In the genomic region with DNA sequence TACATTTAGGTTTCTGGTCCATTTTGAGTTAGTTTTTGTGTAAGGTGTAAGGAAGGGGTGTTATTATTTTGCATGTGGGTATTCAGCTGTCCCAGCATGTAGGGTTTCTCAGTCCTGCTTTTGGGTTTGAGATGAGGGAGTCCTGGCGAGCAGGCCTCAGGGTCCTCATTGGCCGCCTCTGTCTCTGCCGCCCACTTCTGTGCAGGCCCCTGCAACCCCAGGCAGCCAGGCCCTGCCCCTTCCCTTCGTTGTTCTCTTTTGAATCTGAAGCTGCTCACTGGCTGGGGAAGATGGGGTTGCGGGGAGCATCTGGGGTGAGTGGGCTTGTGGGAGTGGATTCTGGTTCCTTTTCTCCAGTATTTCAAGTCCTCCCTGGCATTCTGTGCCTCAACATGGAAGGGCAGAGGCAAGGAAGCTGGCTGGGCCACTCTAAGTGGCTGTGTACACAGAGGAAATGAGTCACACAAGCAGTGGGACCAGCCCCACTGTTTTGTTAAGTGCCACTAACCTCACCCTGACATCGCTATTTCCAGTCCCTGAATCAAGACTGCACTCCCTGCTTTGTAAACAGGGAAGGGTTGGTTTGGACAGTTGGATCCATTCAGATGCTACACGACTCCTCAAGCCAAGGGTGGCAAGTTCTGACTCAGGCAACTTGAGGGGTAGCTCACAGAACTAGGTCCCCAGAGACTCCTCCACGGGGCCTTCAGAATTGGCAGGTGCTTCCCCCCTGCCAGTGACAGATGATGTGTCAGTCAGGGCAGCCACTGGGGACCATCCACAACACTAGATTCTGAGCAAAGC, we compare ENCODE assay signal across 8 cellular contexts. TPM values are rescaled to one million over a fixed set of nuclear protein-coding genes. Genes with fewer than 3 reads are reported as not detected.
DNase-seq lines count a peak whose midpoint lies in the region; ATAC-seq, FAIRE-seq and TF ChIP-seq lines count a peak whose summit lies in the region.
"Not testable (repeated sequence)": the region's sequence is repeated elsewhere in the genome, so short reads cannot be mapped to it uniquely, and the experiment has no call there.

No MANE protein-coding gene starts in this region.

- intact Hi-C loops in heart left ventricle (cut with DNase I), result not testable (repeated sequence)

- not testable (repeated sequence) for H3K9me3 ChIP-seq in Peyer's patch; heart left ventricle; small intestine (ENCODE audit: control insufficient read depth, low read depth)

- not testable (repeated sequence) for TF ChIP-seq POLR2A in Peyer's patch (IDR thresholded peaks at IDR 0.05); heart left ventricle (IDR thresholded peaks at IDR 0.05)

- FAIRE-seq in small intestine (lab: Jason Lieb, UNC), result not testable (repeated sequence)

- ATAC-seq in GM18907 (IDR thresholded peaks at IDR 0.05; ENCODE audit: unreplicated experiment), result peak; percentile 86
- ATAC-seq in HG02798 (IDR thresholded peaks at IDR 0.05; ENCODE audit: poor library complexity, unreplicated experiment), result peak; percentile 87
- peak; percentile 32 to 83 (median 78) for ATAC-seq in heart left ventricle

- H3K27ac ChIP-seq in Peyer's patch (peak overlapping the region in 2 of 4 donors; percentile 45 to 55), heart left ventricle (peak overlapping the region in 1 of 12 donors; percentile 14), small intestine (ENCODE audit: low read depth in 1 of 2, low read length in 1 of 2) (peak overlapping the region in 1 of 2 donors; percentile 39)

- peak; percentile 47 for DNase-seq in AG20443 (ENCODE audit: low spot score)
- peak; percentile 44 to 48 for DNase-seq in Kasumi-1 (lab: John Stamatoyannopoulos, UW)
- DNase-seq in Peyer's patch, result peak in 2 of 3 donors; percentile 57 to 72
- peak; percentile 27 for DNase-seq in activated gamma-delta T cell treated with Interleukin-2 at 50 U/mL for 16 hours
- not testable (repeated sequence) for DNase-seq in heart left ventricle
- DNase-seq in small intestine, result peak; percentile 33

- not testable (repeated sequence) for H3K4me3 ChIP-seq in Peyer's patch; heart left ventricle; small intestine (ENCODE audit: low read depth in 1 of 2, low read length in 2 of 2)

- WGBS in heart left ventricle, 4 donors, result 45 to 76% (median 68%) methylated on average over 3 to 8 of the region's 8 CpGs
- 53 to 80% (median 71%) methylated on average over 5 to 8 of the region's 8 CpGs for WGBS in small intestine, 3 donors

- H3K36me3 ChIP-seq in Peyer's patch; small intestine (ENCODE audit: control insufficient read depth in 2 of 2, insufficient read depth in 2 of 2, low read length in 2 of 2): not testable (repeated sequence)
- peaks cover 0 to 26% (median 9%) of the 10 kb centered on the region in 9 donors for H3K36me3 ChIP-seq in heart left ventricle

- TF ChIP-seq CTCF in Peyer's patch (IDR thresholded peaks at IDR 0.05); heart left ventricle (IDR thresholded peaks at IDR 0.05): not testable (repeated sequence)

- H3K27me3 ChIP-seq in Peyer's patch; heart left ventricle; small intestine (ENCODE audit: control insufficient read depth in 2 of 2, insufficient read depth in 2 of 2, low read length in 2 of 2): not testable (repeated sequence)

- not testable (repeated sequence) for H3K4me1 ChIP-seq in Peyer's patch; heart left ventricle; small intestine (ENCODE audit: control insufficient read depth in 2 of 2, insufficient read depth in 1 of 2, low read depth in 1 of 2, low read length in 1 of 2)

RNA-seq across cellular contexts. Expression of gene PLEKHM1, which starts 28.8 kb away (rescaled TPM):
- total RNA-seq in Peyer's patch (100 to 1,000 TPM in 1 of 4 donors, 10 to 100 TPM in 3; 45.4 to 130 (median 71.7) TPM), heart left ventricle (10 to 100 TPM; 16.9 to 48.0 (median 30.9) TPM)
- polyA plus RNA-seq in heart left ventricle (10 to 100 TPM; 11.1 to 19.0 TPM), small intestine (10 to 100 TPM; 12.2 to 13.9 (median 12.2) TPM)

RNA-seq across cellular contexts. Expression of gene ARHGAP27, which starts 29.1 kb away (rescaled TPM):
- total RNA-seq in Peyer's patch (100 to 1,000 TPM; 112 to 385 (median 258) TPM), heart left ventricle (10 to 100 TPM; 19.7 to 39.4 (median 25.3) TPM)
- polyA plus RNA-seq in heart left ventricle (10 to 100 TPM; 16.3 to 28.2 TPM), small intestine (100 to 1,000 TPM in 2 of 3 donors, 10 to 100 TPM in 1; 65.2 to 132 (median 106) TPM)
